In genomic region chr2:122112633-122113032, GRCh38 we compare ENCODE assay signal across 30 cellular contexts.
"Had no signal": no experiment of that assay in that cellular context is flagged by ENCODE, and none has a peak within 500 bp of the region (broad histone marks: within the 10 kb centered on the region; RNA-seq: fewer than 3 reads in every experiment).

No MANE protein-coding gene starts in this region.

- H3K27me3 Mint-ChIP-seq: activated CD4-positive, alpha-beta memory T cell treated with anti-CD3 and anti-CD28 coated beads, Interleukin-2, amount 10 ng/mL, durations not matched to agents 7 days and 5 days; activated CD4-positive, alpha-beta T cell treated with anti-CD3 and anti-CD28 coated beads, Interleukin-2, amount 10 ng/mL, durations not matched to agents 24 days and 14 days; activated naive CD8-positive, alpha-beta T cell treated with anti-CD3 and anti-CD28 coated beads, Interleukin-2, amount 50 U/mL, for 24 hours; dendritic cell treated with granulocyte-macrophage colony-stimulating factor and Interleukin-4, amounts not matched to agents 40 ng/mL and 50 ng/mL, for 4 days; memory B cell; stimulated activated naive B cell treated with anti-CD40 and anti-IgM and Interleukin-4, amounts not matched to agents 10 μg/mL and 1 μg/mL and 100 μg/mL, for 72 hours had no signal

- H3K4me1 ChIP-seq: esophagus squamous epithelium, parathyroid adenoma, right atrium auricular region, stomach, thyroid gland, upper lobe of right lung had no signal

- H3K36me3 Mint-ChIP-seq: activated naive CD4-positive, alpha-beta T cell treated with anti-CD3 and anti-CD28 coated beads, Interleukin-2, amount 50 U/mL, for 24 hours; memory B cell; naive thymus-derived CD8-positive, alpha-beta T cell; stimulated activated naive B cell treated with anti-CD40 and anti-IgM and Interleukin-4, amounts not matched to agents 10 μg/mL and 1 μg/mL and 100 μg/mL, for 72 hours had no signal

- DNase-seq: activated CD4-positive, alpha-beta memory T cell treated with anti-CD3 and anti-CD28 coated beads, Interleukin-2, amount 10 ng/mL, durations not matched to agents 7 days and 5 days; activated CD4-positive, alpha-beta T cell treated with anti-CD3 and anti-CD28 coated beads, Interleukin-2, amount 10 ng/mL, durations not matched to agents 24 days and 14 days; activated CD8-positive, alpha-beta memory T cell treated with anti-CD3 and anti-CD28 coated beads, Interleukin-2, amount 50 U/mL, for 48 hours; activated naive CD8-positive, alpha-beta T cell treated with anti-CD3 and anti-CD28 coated beads, Interleukin-2, amount 50 U/mL, for 24 hours; activated T-cell treated with anti-CD3 and anti-CD28 coated beads, Interleukin-2, amount 50 U/mL, for 24 hours; esophagus squamous epithelium; glutamatergic neuron; midbrain; naive thymus-derived CD8-positive, alpha-beta T cell; occipital lobe; stimulated activated CD4-positive, alpha-beta T cell treated with anti-CD3 and anti-CD28 coated beads, Interleukin-15, amount 100 ng/mL, for 24 hours; stimulated activated CD4-positive, alpha-beta T cell treated with anti-CD3 and anti-CD28 coated beads, Interleukin-2, amount 100 ng/mL, for 24 hours; stimulated activated naive B cell treated with anti-CD40 and anti-IgM and Interleukin-4, amounts not matched to agents 10 μg/mL and 1 μg/mL and 100 μg/mL, for 72 hours; stomach; T-helper 9 cell; upper lobe of right lung had no signal

- H3K4me3 Mint-ChIP-seq: activated CD4-positive, alpha-beta memory T cell treated with anti-CD3 and anti-CD28 coated beads, Interleukin-2, amount 10 ng/mL, durations not matched to agents 7 days and 5 days; activated CD4-positive, alpha-beta T cell treated with anti-CD3 and anti-CD28 coated beads, Interleukin-2, amount 10 ng/mL, durations not matched to agents 24 days and 14 days; activated naive CD4-positive, alpha-beta T cell treated with anti-CD3 and anti-CD28 coated beads, Interleukin-2, amount 50 U/mL, for 24 hours; activated naive CD8-positive, alpha-beta T cell treated with anti-CD3 and anti-CD28 coated beads, Interleukin-2, amount 50 U/mL, for 24 hours; activated T-cell treated with anti-CD3 and anti-CD28 coated beads, Interleukin-2, amount 50 U/mL, for 24 hours; activated T-helper 17 cell treated with anti-CD3 and anti-CD28 coated beads, Interleukin-2, amount 50 U/mL, for 72 hours; central memory CD8-positive, alpha-beta T cell; dendritic cell treated with granulocyte-macrophage colony-stimulating factor and Interleukin-4, amounts not matched to agents 40 ng/mL and 50 ng/mL, for 4 days; memory B cell; naive thymus-derived CD8-positive, alpha-beta T cell; neural crest cell; stimulated activated naive B cell treated with anti-CD40 and anti-IgM and Interleukin-4, amounts not matched to agents 10 μg/mL and 1 μg/mL and 100 μg/mL, for 72 hours had no signal

- H3K9me3 ChIP-seq: esophagus squamous epithelium, right atrium auricular region, stomach, thyroid gland, upper lobe of right lung had no signal

- H3K4me1 Mint-ChIP-seq: activated CD4-positive, alpha-beta memory T cell treated with anti-CD3 and anti-CD28 coated beads, Interleukin-2, amount 10 ng/mL, durations not matched to agents 7 days and 5 days; activated CD4-positive, alpha-beta T cell treated with anti-CD3 and anti-CD28 coated beads, Interleukin-2, amount 10 ng/mL, durations not matched to agents 24 days and 14 days; activated naive CD4-positive, alpha-beta T cell treated with anti-CD3 and anti-CD28 coated beads, Interleukin-2, amount 50 U/mL, for 24 hours; activated naive CD8-positive, alpha-beta T cell treated with anti-CD3 and anti-CD28 coated beads, Interleukin-2, amount 50 U/mL, for 24 hours; activated T-helper 17 cell treated with anti-CD3 and anti-CD28 coated beads, Interleukin-2, amount 50 U/mL, for 72 hours; central memory CD8-positive, alpha-beta T cell; memory B cell; naive thymus-derived CD8-positive, alpha-beta T cell; stimulated activated naive B cell treated with anti-CD40 and anti-IgM and Interleukin-4, amounts not matched to agents 10 μg/mL and 1 μg/mL and 100 μg/mL, for 72 hours had no signal

- ATAC-seq: activated CD4-positive, CD25-positive, alpha-beta regulatory T cell treated with anti-CD3 and anti-CD28 coated beads, Interleukin-2, amount 50 U/mL, for 24 hours; activated naive CD8-positive, alpha-beta T cell treated with anti-CD3 and anti-CD28 coated beads, Interleukin-2, amount 50 U/mL, for 24 hours; activated T-helper 17 cell treated with anti-CD3 and anti-CD28 coated beads, Interleukin-2, amount 50 U/mL, for 72 hours; naive thymus-derived CD8-positive, alpha-beta T cell; stimulated activated naive B cell treated with anti-CD40 and anti-IgM and Interleukin-4, amounts not matched to agents 10 μg/mL and 1 μg/mL and 100 μg/mL, for 72 hours; upper lobe of right lung had no signal

- H2AFZ ChIP-seq: parathyroid adenoma had no signal

- H3K9me3 Mint-ChIP-seq: activated CD4-positive, alpha-beta memory T cell treated with anti-CD3 and anti-CD28 coated beads, Interleukin-2, amount 10 ng/mL, durations not matched to agents 7 days and 5 days; activated CD4-positive, alpha-beta T cell treated with anti-CD3 and anti-CD28 coated beads, Interleukin-2, amount 10 ng/mL, durations not matched to agents 24 days and 14 days; activated naive CD4-positive, alpha-beta T cell treated with anti-CD3 and anti-CD28 coated beads, Interleukin-2, amount 50 U/mL, for 24 hours; activated naive CD8-positive, alpha-beta T cell treated with anti-CD3 and anti-CD28 coated beads, Interleukin-2, amount 50 U/mL, for 24 hours; activated T-cell treated with anti-CD3 and anti-CD28 coated beads, Interleukin-2, amount 50 U/mL, for 24 hours; central memory CD8-positive, alpha-beta T cell; dendritic cell treated with granulocyte-macrophage colony-stimulating factor and Interleukin-4, amounts not matched to agents 40 ng/mL and 50 ng/mL, for 4 days; memory B cell; neural crest cell had no signal

- H3K9ac ChIP-seq: parathyroid adenoma had no signal

- H3K79me2 ChIP-seq: parathyroid adenoma had no signal

- H3K27me3 ChIP-seq: right atrium auricular region, thyroid gland, upper lobe of right lung had no signal

- H3K27ac Mint-ChIP-seq: activated CD4-positive, alpha-beta memory T cell treated with anti-CD3 and anti-CD28 coated beads, Interleukin-2, amount 10 ng/mL, durations not matched to agents 7 days and 5 days; activated CD4-positive, alpha-beta T cell treated with anti-CD3 and anti-CD28 coated beads, Interleukin-2, amount 10 ng/mL, durations not matched to agents 24 days and 14 days; activated naive CD4-positive, alpha-beta T cell treated with anti-CD3 and anti-CD28 coated beads, Interleukin-2, amount 50 U/mL, for 24 hours; activated naive CD8-positive, alpha-beta T cell treated with anti-CD3 and anti-CD28 coated beads, Interleukin-2, amount 50 U/mL, for 24 hours; activated T-cell treated with anti-CD3 and anti-CD28 coated beads, Interleukin-2, amount 50 U/mL, for 24 hours; activated T-helper 17 cell treated with anti-CD3 and anti-CD28 coated beads, Interleukin-2, amount 50 U/mL, for 72 hours; dendritic cell treated with granulocyte-macrophage colony-stimulating factor and Interleukin-4, amounts not matched to agents 40 ng/mL and 50 ng/mL, for 4 days; memory B cell; naive thymus-derived CD8-positive, alpha-beta T cell; stimulated activated naive B cell treated with anti-CD40 and anti-IgM and Interleukin-4, amounts not matched to agents 10 μg/mL and 1 μg/mL and 100 μg/mL, for 72 hours had no signal

- FAIRE-seq: frontal cortex, islet of Langerhans, TTC549 had no signal

- H3K4me3 ChIP-seq: esophagus squamous epithelium, right atrium auricular region, stomach, thyroid gland, upper lobe of right lung had no signal

- H3K36me3 ChIP-seq: esophagus squamous epithelium, right atrium auricular region, stomach, thyroid gland, upper lobe of right lung had no signal

- H3K27ac ChIP-seq: esophagus squamous epithelium, parathyroid adenoma, right atrium auricular region, stomach, thyroid gland, upper lobe of right lung, VCaP had no signal
